19 cellular contexts compared by ENCODE assay signal in the genomic region with DNA sequence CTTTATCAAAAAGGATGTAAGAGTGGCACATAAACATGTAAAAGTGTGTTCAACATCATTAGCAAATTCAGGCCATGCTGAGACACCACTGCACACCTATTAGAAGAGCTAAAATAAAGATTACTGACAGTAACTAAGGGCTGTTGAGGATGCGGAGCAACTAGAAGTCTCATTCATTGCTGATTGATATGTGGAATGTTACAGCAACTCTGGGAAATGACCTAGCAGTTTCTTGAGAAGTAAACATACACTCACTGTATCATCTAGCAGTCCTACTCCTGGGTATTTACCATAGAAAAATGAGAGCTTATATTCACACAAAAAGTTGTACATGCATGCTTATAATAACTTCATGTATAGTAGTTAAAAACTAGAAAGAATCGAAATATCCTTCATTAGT.
DNase-seq lines count a peak whose midpoint lies in the region; ATAC-seq, FAIRE-seq and TF ChIP-seq lines count a peak whose summit lies in the region.
"Had no signal": no experiment of that assay in that cellular context is flagged by ENCODE, and none has a peak within 500 bp of the region (broad histone marks: within the 10 kb centered on the region; RNA-seq: fewer than 3 reads in every experiment).

No MANE protein-coding gene starts in this region.

- TF ChIP-seq CTCF in K562 (IDR thresholded peaks at IDR 0.05 in 2 of 3, conservative IDR thresholded peaks at IDR 0.05 in 1 of 3; ENCODE audit: insufficient read depth in 2 of 3, low read depth in 1 of 3, low read length in 3 of 3): no peak

- no peaks in the 10 kb centered on the region for H3K4me1 ChIP-seq in CD4-positive, CD25-positive, alpha-beta regulatory T cell (ENCODE audit: control insufficient read depth, insufficient read depth, low read length, poor library complexity, severe bottlenecking)
- H3K4me1 ChIP-seq in K562 (replicated peaks in 1 of 2; ENCODE audit: control insufficient read depth in 2 of 2, insufficient read depth in 2 of 2, low read length in 2 of 2): no peaks in the 10 kb centered on the region
- H3K4me1 ChIP-seq: SJSA1 had no signal

- H3K9me3 Mint-ChIP-seq in CD4-positive, CD25-positive, alpha-beta regulatory T cell: peaks cover 0 to 9% (median 5%) of the 10 kb centered on the region in 7 donors
- H3K9me3 Mint-ChIP-seq in stimulated activated effector memory CD8-positive, alpha-beta T cell treated with anti-CD3 and anti-CD28 coated beads, Interleukin-12 subunit alpha, Interleukin-12 subunit beta, amount 100 ng/mL, for 72 hours: peaks cover 1% of the 10 kb centered on the region

- no peak for ATAC-seq in CD4-positive, CD25-positive, alpha-beta regulatory T cell (ENCODE audit: low read depth in 2 of 2)
- ATAC-seq in K562: peak; percentile 49; the same call in 2 of the 3 replicates
- peak; percentile 71 for ATAC-seq in stimulated activated effector memory CD8-positive, alpha-beta T cell treated with anti-CD3 and anti-CD28 coated beads, Interleukin-12 subunit alpha, Interleukin-12 subunit beta, amount 100 ng/mL, for 72 hours
- no peak for ATAC-seq in HG02678 (IDR thresholded peaks at IDR 0.05; ENCODE audit: unreplicated experiment)
- no peak for ATAC-seq in GM21360 (IDR thresholded peaks at IDR 0.05; ENCODE audit: unreplicated experiment)
- ATAC-seq: HepG2 had no signal

- H3K27me3 Mint-ChIP-seq in CD4-positive, CD25-positive, alpha-beta regulatory T cell: no peaks in the 10 kb centered on the region

- H3K4me1 Mint-ChIP-seq in CD4-positive, CD25-positive, alpha-beta regulatory T cell: peaks cover 24 to 58% (median 34%) of the 10 kb centered on the region in 4 donors
- peaks cover 49% of the 10 kb centered on the region for H3K4me1 Mint-ChIP-seq in stimulated activated effector memory CD8-positive, alpha-beta T cell treated with anti-CD3 and anti-CD28 coated beads, Interleukin-12 subunit alpha, Interleukin-12 subunit beta, amount 100 ng/mL, for 72 hours

- POLR2A ChIA-PET in K562 (lab: Yijun Ruan, JAX): no interaction called here

- H3K36me3 Mint-ChIP-seq in CD4-positive, CD25-positive, alpha-beta regulatory T cell: peaks cover 25% of the 10 kb centered on the region
- H3K36me3 Mint-ChIP-seq in stimulated activated effector memory CD8-positive, alpha-beta T cell treated with anti-CD3 and anti-CD28 coated beads, Interleukin-12 subunit alpha, Interleukin-12 subunit beta, amount 100 ng/mL, for 72 hours: peaks cover 17% of the 10 kb centered on the region

- TF ChIP-seq EP300 in K562 (IDR thresholded peaks at IDR 0.05; ENCODE audit: low read length): no peak

- TF ChIP-seq POLR2A in H54 (IDR thresholded peaks at IDR 0.05; ENCODE audit: low read depth, low read length): no peak
- TF ChIP-seq POLR2A in K562 (conservative IDR thresholded peaks at IDR 0.05): no peak

- 25% methylated on average over 2 of the region's 2 CpGs for WGBS in K562 (ENCODE audit: insufficient coverage, low coverage, missing lambda C conversion rate)

- no peak for DNase-seq in CD4-positive, CD25-positive, alpha-beta regulatory T cell
- DNase-seq in H54 (ENCODE audit: insufficient read length, low spot score) (no peak), K562 (ENCODE audit: extremely low read depth in 1 of 4, low spot score in 3 of 4) (no peak), NCI-H774 (lab: John Stamatoyannopoulos, UW) (no peak)
- no peak for DNase-seq in stimulated activated effector memory CD8-positive, alpha-beta T cell treated with anti-CD3 and anti-CD28 coated beads, Interleukin-12 subunit alpha, Interleukin-12 subunit beta, amount 100 ng/mL, for 72 hours (ENCODE audit: low spot score in 2 of 2)
- DNase-seq: Calu3, DND-41, KBM-7, NCI-H2029, NCI-H446, NCI-H524 treated with DMSO at 0.1 percent for 48 hours, Right ventricle myocardium superior, RPMI8226 had no signal

- CTCF ChIA-PET in K562 (lab: Yijun Ruan, JAX; ENCODE audit: low intra/inter-chr PET ratio): no interaction called here

- intact Hi-C loops in K562 (cut with micrococcal nuclease): no loop called here

- no peak for TF ChIP-seq RAD21 in K562 (CRISPR knock-in tag; conservative IDR thresholded peaks at IDR 0.05 in 1 of 2, IDR thresholded peaks at IDR 0.05 in 1 of 2)

- no peak overlapping the region for H3K4me3 Mint-ChIP-seq in CD4-positive, CD25-positive, alpha-beta regulatory T cell
- no peak overlapping the region for H3K4me3 Mint-ChIP-seq in stimulated activated effector memory CD8-positive, alpha-beta T cell treated with anti-CD3 and anti-CD28 coated beads, Interleukin-12 subunit alpha, Interleukin-12 subunit beta, amount 100 ng/mL, for 72 hours

- H3K36me3 ChIP-seq in CD4-positive, CD25-positive, alpha-beta regulatory T cell (ENCODE audit: control insufficient read depth, insufficient read depth, low read length): peaks cover 7% of the 10 kb centered on the region
- no peaks in the 10 kb centered on the region for H3K36me3 ChIP-seq in K562 (ENCODE audit: control insufficient read depth, insufficient read depth, low read length)
- H3K36me3 ChIP-seq: SJSA1 had no signal

- H3K27ac Mint-ChIP-seq in CD4-positive, CD25-positive, alpha-beta regulatory T cell: peak overlapping the region in 2 of 3 donors; percentile 30 to 43
- no peak overlapping the region for H3K27ac Mint-ChIP-seq in stimulated activated effector memory CD8-positive, alpha-beta T cell treated with anti-CD3 and anti-CD28 coated beads, Interleukin-12 subunit alpha, Interleukin-12 subunit beta, amount 100 ng/mL, for 72 hours

- FAIRE-seq in H54 (lab: Jason Lieb, UNC) (peak; percentile 30), K562 (lab: Jason Lieb, UNC) (no peak)
- FAIRE-seq: GM12892, HepG2 had no signal

- no peaks in the 10 kb centered on the region for H3K27me3 ChIP-seq in CD4-positive, CD25-positive, alpha-beta regulatory T cell (ENCODE audit: control insufficient read depth, insufficient read depth, low read length)
- H3K27me3 ChIP-seq in K562 (ENCODE audit: control insufficient read depth in 2 of 2, insufficient read depth in 2 of 2, low read length in 2 of 2): no peaks in the 10 kb centered on the region
- H3K27me3 ChIP-seq: SJSA1 had no signal

- H3K9ac ChIP-seq in K562 (ENCODE audit: insufficient read depth in 1 of 2, low read depth in 2 of 2, low read length in 2 of 2): no peak overlapping the region

- H2AFZ ChIP-seq in K562 (ENCODE audit: low read depth, low read length): no peak overlapping the region

- no peaks in the 10 kb centered on the region for H3K79me2 ChIP-seq in K562 (ENCODE audit: control insufficient read depth, insufficient read depth, low read length)

- H3K4me3 ChIP-seq in CD4-positive, CD25-positive, alpha-beta regulatory T cell (ENCODE audit: low read depth, low read length): no peak overlapping the region
- H3K4me3 ChIP-seq in K562: no peak overlapping the region
- H3K4me3 ChIP-seq: SJSA1 had no signal

- in situ Hi-C loops in K562 (cut with MboI): no loop called here

- H3K4me2 ChIP-seq in K562 (ENCODE audit: insufficient read depth, low read length): no peak overlapping the region

- H3K9me3 ChIP-seq in CD4-positive, CD25-positive, alpha-beta regulatory T cell (ENCODE audit: control insufficient read depth in 2 of 2, low read length in 2 of 2): no peaks in the 10 kb centered on the region
- no peaks in the 10 kb centered on the region for H3K9me3 ChIP-seq in K562 (replicated peaks; ENCODE audit: control insufficient read depth, insufficient read depth, low read depth, low read length)
- H3K9me3 ChIP-seq: SJSA1 had no signal

- no peaks in the 10 kb centered on the region for H4K20me1 ChIP-seq in K562 (replicated peaks; ENCODE audit: control insufficient read depth, insufficient read depth, low read length)

- H3K9me1 ChIP-seq in K562 (ENCODE audit: control insufficient read depth, insufficient read depth, low read length): no peaks in the 10 kb centered on the region

- no TSS peak for BruUV-seq in K562 (replicated peaks; lab: Mats Ljungman, UMichigan)

- no peak overlapping the region for H3K27ac ChIP-seq in CD4-positive, CD25-positive, alpha-beta regulatory T cell (ENCODE audit: insufficient read depth, low read length, poor library complexity, severe bottlenecking)
- no peak overlapping the region for H3K27ac ChIP-seq in K562 (ENCODE audit: extremely low read depth, low read depth, low read length)
- H3K27ac ChIP-seq: C4-2B, SJSA1 had no signal

TF ChIP-seq in K562, 482 proteins besides CTCF, POLR2A, EP300 and RAD21 (continues in another document):
- TF ChIP-seq NFE2 (IDR thresholded peaks at IDR 0.05; ENCODE audit: low read depth): peak; percentile 52; the same call in 1 of the 2 replicates
- TF ChIP-seq MAFG (tag; conservative IDR thresholded peaks at IDR 0.05): peak; percentile 57
- no peak for TF ChIP-seq PBX2 (CRISPR knock-in tag; IDR thresholded peaks at IDR 0.05; ENCODE audit: low read depth)
- peak; percentile 78 for TF ChIP-seq PBX2 (tag; conservative IDR thresholded peaks at IDR 0.05; ENCODE audit: low read depth)
- peak; percentile 64 for TF ChIP-seq MEIS2 (IDR thresholded peaks at IDR 0.05; ENCODE audit: partially characterized antibody)
- TF ChIP-seq CEBPB (tag; IDR thresholded peaks at IDR 0.05): peak; percentile 42; the same call in 1 of the 2 replicates

Comparison
In these comparisons a context has a peak if more than half of its experiments do, and no peak if none do; other contexts are left out.
1. ATAC-seq: peak in K562 (single experiment) and stimulated activated effector memory CD8-positive, alpha-beta T cell treated with anti-CD3 and anti-CD28 coated beads, Interleukin-12 subunit alpha, Interleukin-12 subunit beta, amount 100 ng/mL, for 72 hours (single experiment); none in CD4-positive, CD25-positive, alpha-beta regulatory T cell (0 of 2), HG02678 (single experiment) and GM21360 (single experiment).